8 cellular contexts compared by ENCODE assay signal in genomic region chr1:81305997-81306452, GRCh38.
DNase-seq lines count a peak whose midpoint lies in the region; ATAC-seq and TF ChIP-seq lines count a peak whose summit lies in the region.

No MANE protein-coding gene starts in this region.

- peaks cover 4 to 5% of the 10 kb centered on the region in 2 experiments for H3K4me1 ChIP-seq in neutrophil (ENCODE audit: control insufficient read depth in 1 of 2, insufficient read depth in 1 of 2, low read depth in 1 of 2, low read length in 1 of 2)

- H3K27me3 ChIP-seq in neutrophil = no peaks in the 10 kb centered on the region

- ATAC-seq in GM19023 (IDR thresholded peaks at IDR 0.05; ENCODE audit: unreplicated experiment) = peak; percentile 79
- no peak for ATAC-seq in GM18519 (IDR thresholded peaks at IDR 0.05; ENCODE audit: low FRiP score, unreplicated experiment)

- DNase-seq in SHP77 (lab: John Stamatoyannopoulos, UW) = peak; percentile 84 to 86
- DNase-seq in fibroblast of the conjunctiva (ENCODE audit: low read depth) = peak; percentile 53
- no peak for DNase-seq in CD1c-positive myeloid dendritic cell (ENCODE audit: extremely low spot score)
- DNase-seq in stimulated activated CD4-positive, alpha-beta T cell treated with anti-CD3 and anti-CD28 coated beads, Interleukin-2, amount 100 ng/mL, for 24 hours = no peak

- H3K9me3 ChIP-seq in neutrophil = no peaks in the 10 kb centered on the region

- TF ChIP-seq CTCF in LNCAP (IDR thresholded peaks at IDR 0.05) (peak; percentile 67), neutrophil (IDR thresholded peaks at IDR 0.05) (no peak)

- no peak overlapping the region for H3K27ac ChIP-seq in neutrophil

- no peaks in the 10 kb centered on the region for H3K36me3 ChIP-seq in neutrophil

- peak overlapping the region; percentile 23 to 55 for H3K4me3 ChIP-seq in neutrophil (ENCODE audit: low read depth in 1 of 2, low read length in 1 of 2)

Comparison
In these comparisons a context has a peak if more than half of its experiments do, and no peak if none do; other contexts are left out.
1. DNase-seq: peak in SHP77 (2 of 2) and fibroblast of the conjunctiva (single experiment); none in CD1c-positive myeloid dendritic cell (single experiment) and stimulated activated CD4-positive, alpha-beta T cell treated with anti-CD3 and anti-CD28 coated beads, Interleukin-2, amount 100 ng/mL, for 24 hours (0 of 2).